8 cellular contexts compared by ENCODE assay signal in genomic region chr3:125055913-125056705, GRCh38. TPM values are rescaled to one million over a fixed set of nuclear protein-coding genes. Genes with fewer than 3 reads are reported as not detected.
DNase-seq lines count a peak whose midpoint lies in the region; ATAC-seq and TF ChIP-seq lines count a peak whose summit lies in the region.

Gene HEG1 (minus strand): TSS chr3:125055997. CDS start chr3:125055890, 107 bp downstream.

- peak within 1 kb of the TSS; percentile 94 to 99 (median 98) for H3K4me3 Mint-ChIP-seq in immature natural killer cell

- H3K27ac ChIP-seq in breast epithelium (peak within 1 kb of the TSS; percentile 89 to 96), spleen (peak within 1 kb of the TSS; percentile 64 to 94 (median 90))

- ATAC-seq in GM21737 (IDR thresholded peaks at IDR 0.05; ENCODE audit: unreplicated experiment) (peak; percentile 57), GM18870 (IDR thresholded peaks at IDR 0.05; ENCODE audit: unreplicated experiment) (no peak)

- H3K4me3 ChIP-seq in WI38 (ENCODE audit: low read depth, low read length) (peak within 1 kb of the TSS; percentile 92), breast epithelium (peak within 1 kb of the TSS; percentile 69 to 81 (median 75)), spleen (peak within 1 kb of the TSS; percentile 71 to 90 (median 76))

- H3K36me3 ChIP-seq in breast epithelium (no peaks in the 10 kb centered on the region), spleen (no peaks in the 10 kb centered on the region)

- TF ChIP-seq CTCF in WI38 (IDR thresholded peaks at IDR 0.05; ENCODE audit: low read depth, low read length), result no peak
- TF ChIP-seq CTCF in breast epithelium (IDR thresholded peaks at IDR 0.05), result no peak
- TF ChIP-seq CTCF in spleen (IDR thresholded peaks at IDR 0.05 in 8 of 11, conservative IDR thresholded peaks at IDR 0.05 in 3 of 11), result no peak

- 5 to 14% (median 5%) methylated on average over 30 to 67 of the region's 67 CpGs for WGBS in spleen, 5 donors

- no peaks in the 10 kb centered on the region for H3K9me3 Mint-ChIP-seq in immature natural killer cell

- H3K27me3 ChIP-seq in breast epithelium, result no peaks in the 10 kb centered on the region
- H3K27me3 ChIP-seq in spleen (replicated peaks in 1 of 7), result peaks cover 0 to 4% (median 0%) of the 10 kb centered on the region in 7 donors

- peaks cover 0 to 4% (median 0%) of the 10 kb centered on the region in 3 donors for H3K36me3 Mint-ChIP-seq in immature natural killer cell

- intact Hi-C loops in breast epithelium (cut with DNase I; ENCODE audit: low total_unique reads) (no loop called here), spleen (cut with DNase I; ENCODE audit: low total_unique reads) (loop anchor here (10.0 kb wide), 2 partner anchors 59 to 89 kb away; no protein-coding TSS in a partner anchor)

- H3K27me3 Mint-ChIP-seq in immature natural killer cell (ENCODE audit: low read depth in 3 of 3), result peaks cover 7 to 13% (median 8%) of the 10 kb centered on the region in 3 donors

- H3K4me1 ChIP-seq in breast epithelium (peaks cover 7 to 18% of the 10 kb centered on the region in 2 donors), spleen (peaks cover 32 to 47% (median 44%) of the 10 kb centered on the region in 6 donors)

- TF ChIP-seq POLR2A in breast epithelium (IDR thresholded peaks at IDR 0.05), result no peak
- TF ChIP-seq POLR2A in spleen (IDR thresholded peaks at IDR 0.05), result peak in 2 of 3 donors; percentile 22 to 35

- peaks cover 6 to 45% of the 10 kb centered on the region in 2 donors for H3K4me1 Mint-ChIP-seq in immature natural killer cell

- H3K9me3 ChIP-seq in breast epithelium (no peaks in the 10 kb centered on the region), spleen (no peaks in the 10 kb centered on the region)

- DNase-seq in Daoy (ENCODE audit: low read depth), result peak; percentile 90
- peak; percentile 92 for DNase-seq in M059J (ENCODE audit: low read depth)
- DNase-seq in breast epithelium (ENCODE audit: low spot score in 2 of 2), result peak; percentile 70 to 75
- DNase-seq in immature natural killer cell, result peak; percentile 75 to 80 (median 78)
- peak; percentile 96 for DNase-seq in spleen

- peak within 1 kb of the TSS; percentile 90 to 98 (median 96) for H3K27ac Mint-ChIP-seq in immature natural killer cell

RNA-seq across cellular contexts. Expression of gene HEG1, which starts in this region (rescaled TPM):
- 14.9 and 17.1 TPM in 2 replicates for total RNA-seq in Daoy (2014; rRNA removed; shearing (Covaris generic))
- total RNA-seq in M059J (2014; rRNA removed; shearing (Covaris generic)), result 59.7 and 139 TPM in 2 replicates
- total RNA-seq in breast epithelium, result 10 to 100 TPM; 36.0 to 45.9 (median 45.1) TPM
- polyA plus RNA-seq in immature natural killer cell, result 10 to 100 TPM in 1 of 3 donors, 1 to 10 TPM in 2; 2.1 to 12.1 (median 4.9) TPM
- 10 to 100 TPM; 52.1 to 87.9 (median 74.4) TPM for total RNA-seq in spleen
- polyA plus RNA-seq in spleen, result 1 to 10 TPM; 3.1 to 6.3 (median 3.4) TPM
